17 cellular contexts compared by ENCODE assay signal in genomic region chr1:51963592-51964308, GRCh38. TPM values are rescaled to one million over a fixed set of nuclear protein-coding genes. Genes with fewer than 3 reads are reported as not detected.
DNase-seq lines count a peak whose midpoint lies in the region; ATAC-seq, FAIRE-seq and TF ChIP-seq lines count a peak whose summit lies in the region.
"Had no signal": no experiment of that assay in that cellular context is flagged by ENCODE, and none has a peak within 500 bp of the region (broad histone marks: within the 10 kb centered on the region; RNA-seq: fewer than 3 reads in every experiment).

No MANE protein-coding gene starts in this region.

- H3K27ac Mint-ChIP-seq in activated CD4-positive, alpha-beta T cell treated with anti-CD3 and anti-CD28 coated beads, Interleukin-2, amount 10 ng/mL, durations not matched to agents 7 days and 5 days = no peak overlapping the region
- H3K27ac Mint-ChIP-seq: activated naive CD4-positive, alpha-beta T cell treated with anti-CD3 and anti-CD28 coated beads for 36 hours; progenitor cell of endocrine pancreas; T-helper 1 cell treated with Interleukin-12 subunit alpha and Interleukin-12 subunit beta and Interleukin-4 antibody, amounts not matched to agents 30 μg/mL and 1 μg/mL, for 36 hours had no signal

- H3K4me3 Mint-ChIP-seq in activated CD4-positive, alpha-beta T cell treated with anti-CD3 and anti-CD28 coated beads, Interleukin-2, amount 10 ng/mL, durations not matched to agents 7 days and 5 days = no peak overlapping the region
- H3K4me3 Mint-ChIP-seq: activated naive CD4-positive, alpha-beta T cell treated with anti-CD3 and anti-CD28 coated beads for 36 hours; T-helper 1 cell treated with Interleukin-12 subunit alpha and Interleukin-12 subunit beta and Interleukin-4 antibody, amounts not matched to agents 30 μg/mL and 1 μg/mL, for 36 hours had no signal

- peak overlapping the region in 4 of 11 experiments; percentile 3 to 46 (median 25); a peak in 2 of 22 replicates for H3K27ac ChIP-seq in BLaER1 treated with 17β-estradiol and CSF1 and Interleukin-3, amounts not matched to agents 10 nM and 100 nM
- no peak overlapping the region for H3K27ac ChIP-seq in Karpas-422 (ENCODE audit: low read length)
- peak overlapping the region; percentile 4; the same call in 1 of the 2 replicates for H3K27ac ChIP-seq in GM12878 (ENCODE audit: control insufficient read depth, insufficient read depth)
- H3K27ac ChIP-seq in stomach = no peak overlapping the region
- H3K27ac ChIP-seq: colonic mucosa, epithelial cell of prostate, gastroesophageal sphincter, left ventricle myocardium inferior, RWPE1 had no signal

- H3K9me3 Mint-ChIP-seq in activated CD4-positive, alpha-beta T cell treated with anti-CD3 and anti-CD28 coated beads, Interleukin-2, amount 10 ng/mL, durations not matched to agents 7 days and 5 days = no peaks in the 10 kb centered on the region
- H3K9me3 Mint-ChIP-seq: activated naive CD4-positive, alpha-beta T cell treated with anti-CD3 and anti-CD28 coated beads for 36 hours; T-helper 1 cell treated with Interleukin-12 subunit alpha and Interleukin-12 subunit beta and Interleukin-4 antibody, amounts not matched to agents 30 μg/mL and 1 μg/mL, for 36 hours had no signal

- no TSS peak for BruUV-seq in GM12878 (replicated peaks; lab: Mats Ljungman, UMichigan)

- peak overlapping the region in 10 of 11 experiments; percentile 28 to 72 (median 48); a peak in 16 of 22 replicates for H3K4me2 ChIP-seq in BLaER1 treated with 17β-estradiol and CSF1 and Interleukin-3, amounts not matched to agents 10 nM and 100 nM
- H3K4me2 ChIP-seq in Karpas-422 (ENCODE audit: low read depth, low read length, poor library complexity, severe bottlenecking) (peak overlapping the region; percentile 23), GM12878 (ENCODE audit: control insufficient read depth, insufficient read depth) (no peak overlapping the region)

- CTCF ChIA-PET in GM12878 (lab: Yijun Ruan, JAX) = interaction anchor here (0.7 to 3.8 kb wide), 5 partner anchors 10 to 1480 kb away, joined by 3 to 22 read pairs (median 4); no protein-coding TSS in a partner anchor
- CTCF ChIA-PET in activated CD4-positive, alpha-beta T cell treated with anti-CD3 and anti-CD28 coated beads, Interleukin-2, amount 10 ng/mL, durations not matched to agents 7 days and 5 days (lab: Charles Lee) = no interaction called here

- no peak overlapping the region for H3K4me3 ChIP-seq in BLaER1 treated with 17β-estradiol and CSF1 and Interleukin-3, amounts not matched to agents 10 nM and 100 nM
- H3K4me3 ChIP-seq in Karpas-422 (ENCODE audit: low read length) = no peak overlapping the region
- no peak overlapping the region for H3K4me3 ChIP-seq in GM12878
- no peak overlapping the region for H3K4me3 ChIP-seq in stomach
- H3K4me3 ChIP-seq: colonic mucosa, gastroesophageal sphincter, left ventricle myocardium inferior had no signal

- H3K9me3 ChIP-seq in BLaER1 treated with 17β-estradiol and CSF1 and Interleukin-3, amounts not matched to agents 10 nM and 100 nM (replicated peaks in 1 of 11) = no peaks in the 10 kb centered on the region
- H3K9me3 ChIP-seq in Karpas-422 (ENCODE audit: low read length) = no peaks in the 10 kb centered on the region
- no peaks in the 10 kb centered on the region for H3K9me3 ChIP-seq in GM12878 (replicated peaks; ENCODE audit: control insufficient read depth, insufficient read depth, low read length)
- H3K9me3 ChIP-seq in stomach = no peaks in the 10 kb centered on the region
- H3K9me3 ChIP-seq: colonic mucosa, left ventricle myocardium inferior had no signal

- TF ChIP-seq EP300 in GM12878 (IDR thresholded peaks at IDR 0.05; ENCODE audit: borderline replicate concordance in 1 of 2, control insufficient read depth in 1 of 2, low read depth in 2 of 2, low read length in 2 of 2) (no peak), stomach (IDR thresholded peaks at IDR 0.05) (no peak)

- peak; percentile 44 for DNase-seq in Karpas-422
- DNase-seq in NOMO-1 (lab: John Stamatoyannopoulos, UW; ENCODE audit: unreplicated experiment in 2 of 2) = peak; percentile 50 to 78
- DNase-seq in GM12878 (ENCODE audit: low read depth, low spot score) = no peak
- no peak for DNase-seq in stomach
- no peak for DNase-seq in activated CD4-positive, alpha-beta T cell treated with anti-CD3 and anti-CD28 coated beads, Interleukin-2, amount 10 ng/mL, durations not matched to agents 7 days and 5 days
- DNase-seq: activated naive CD4-positive, alpha-beta T cell treated with anti-CD3 and anti-CD28 coated beads for 36 hours; colonic mucosa; left ventricle myocardium inferior; NCI-H446 had no signal

- H3K4me1 ChIP-seq in BLaER1 treated with 17β-estradiol and CSF1 and Interleukin-3, amounts not matched to agents 10 nM and 100 nM = peaks cover 18 to 53% (median 39%) of the 10 kb centered on the region in 10 experiments
- H3K4me1 ChIP-seq in Karpas-422 (ENCODE audit: low read length) (peaks cover 12% of the 10 kb centered on the region), GM12878 (ENCODE audit: control insufficient read depth, insufficient read depth, low read length) (peaks cover 29% of the 10 kb centered on the region), stomach (no peaks in the 10 kb centered on the region)
- H3K4me1 ChIP-seq: colonic mucosa, gastroesophageal sphincter, left ventricle myocardium inferior had no signal

- FAIRE-seq in GM12878 (lab: Jason Lieb, UNC) = peak; percentile 31

- POLR2A ChIA-PET in GM12878 (lab: Charles Lee) = interaction anchor here (0.6 kb wide), 1 partner anchor 14 kb away, joined by 3 read pairs; no protein-coding TSS in a partner anchor
- POLR2A ChIA-PET in activated CD4-positive, alpha-beta T cell treated with anti-CD3 and anti-CD28 coated beads, Interleukin-2, amount 10 ng/mL, durations not matched to agents 7 days and 5 days (lab: Charles Lee) = no interaction called here

- intact Hi-C loops in GM12878 (cut with micrococcal nuclease; ENCODE audit: unreplicated experiment) (no loop called here), stomach (cut with DNase I; ENCODE audit: low total_unique reads) (no loop called here)

- H3K79me2 ChIP-seq in Karpas-422 (ENCODE audit: low read length) (no peaks in the 10 kb centered on the region), GM12878 (ENCODE audit: control insufficient read depth, insufficient read depth, low read length) (no peaks in the 10 kb centered on the region)

- RAD21 ChIA-PET in GM12878 (lab: Charles Lee; ENCODE audit: unreplicated experiment) = interaction anchor here (0.8 to 1.3 kb wide), 3 partner anchors 10 to 38 kb away, joined by 3 to 5 read pairs (median 4); no protein-coding TSS in a partner anchor

- H3K36me3 Mint-ChIP-seq in activated CD4-positive, alpha-beta T cell treated with anti-CD3 and anti-CD28 coated beads, Interleukin-2, amount 10 ng/mL, durations not matched to agents 7 days and 5 days (ENCODE audit: low read depth) = no peaks in the 10 kb centered on the region

- no peak for TF ChIP-seq RAD21 in GM12878 (IDR thresholded peaks at IDR 0.05; ENCODE audit: insufficient read depth, low read depth, low read length)

- no peak overlapping the region for H3K9ac ChIP-seq in BLaER1 treated with 17β-estradiol and CSF1 and Interleukin-3, amounts not matched to agents 10 nM and 100 nM
- no peak overlapping the region for H3K9ac ChIP-seq in Karpas-422 (ENCODE audit: low read length)
- no peak overlapping the region for H3K9ac ChIP-seq in GM12878 (ENCODE audit: control insufficient read depth, insufficient read depth, low read length)

- H2AFZ ChIP-seq in Karpas-422 (ENCODE audit: low read length) (no peak overlapping the region), GM12878 (ENCODE audit: control insufficient read depth, low read depth, low read length) (peak overlapping the region; percentile 42)

- SMC1A ChIA-PET in GM12878 (lab: Charles Lee; ENCODE audit: uncharacterized antibody, unreplicated experiment) = interaction anchor here (0.6 to 2.4 kb wide), 6 partner anchors 9 to 38 kb away, joined by 3 to 11 read pairs (median 6); no protein-coding TSS in a partner anchor

- 8% methylated on average over 4 of the region's 4 CpGs for WGBS in GM12878 (ENCODE audit: insufficient coverage, insufficient replicate concordance, low lambda C conversion rate, missing lambda C conversion rate)
- 49 to 61% (median 59%) methylated on average over 4 of the region's 4 CpGs for WGBS in stomach, 5 donors

- no peaks in the 10 kb centered on the region for H4K20me1 ChIP-seq in BLaER1 treated with 17β-estradiol and CSF1 and Interleukin-3, amounts not matched to agents 10 nM and 100 nM
- H4K20me1 ChIP-seq in Karpas-422 (ENCODE audit: insufficient read depth, low read depth, low read length) (no peaks in the 10 kb centered on the region), GM12878 (ENCODE audit: control insufficient read depth, insufficient read depth) (no peaks in the 10 kb centered on the region)

- TF ChIP-seq CTCF in GM12878 (IDR thresholded peaks at IDR 0.05 in 2 of 3, conservative IDR thresholded peaks at IDR 0.05 in 1 of 3; ENCODE audit: control insufficient read depth in 2 of 3, extremely low read depth in 1 of 3, insufficient read depth in 1 of 3, low read depth in 3 of 3, low read length in 3 of 3) (no peak), stomach (IDR thresholded peaks at IDR 0.05) (no peak)

- H3K4me1 Mint-ChIP-seq in activated CD4-positive, alpha-beta T cell treated with anti-CD3 and anti-CD28 coated beads, Interleukin-2, amount 10 ng/mL, durations not matched to agents 7 days and 5 days = no peaks in the 10 kb centered on the region

- H3K36me3 ChIP-seq in BLaER1 treated with 17β-estradiol and CSF1 and Interleukin-3, amounts not matched to agents 10 nM and 100 nM = no peaks in the 10 kb centered on the region
- H3K36me3 ChIP-seq in Karpas-422 (ENCODE audit: insufficient read depth, low read length) (no peaks in the 10 kb centered on the region), GM12878 (ENCODE audit: control insufficient read depth in 2 of 2, insufficient read depth in 2 of 2, low read length in 1 of 2) (no peaks in the 10 kb centered on the region), stomach (no peaks in the 10 kb centered on the region)
- H3K36me3 ChIP-seq: colonic mucosa, gastroesophageal sphincter, left ventricle myocardium inferior had no signal

- in situ Hi-C loops in GM12878 (cut with MboI) = no loop called here

- H3K9me2 ChIP-seq in Karpas-422 (replicated peaks; ENCODE audit: insufficient read depth, low read length) = no peaks in the 10 kb centered on the region

- no peak for TF ChIP-seq POLR2A in GM12878 (IDR thresholded peaks at IDR 0.05; ENCODE audit: low read depth, low read length)
- no peak for TF ChIP-seq POLR2A in stomach (IDR thresholded peaks at IDR 0.05)

- H3K27me3 ChIP-seq in BLaER1 treated with 17β-estradiol and CSF1 and Interleukin-3, amounts not matched to agents 10 nM and 100 nM = peaks cover 0 to 45% (median 0%) of the 10 kb centered on the region in 11 experiments; a peak in 5 of 22 replicates
- H3K27me3 ChIP-seq in Karpas-422 (ENCODE audit: low read length) = no peaks in the 10 kb centered on the region
- no peaks in the 10 kb centered on the region for H3K27me3 ChIP-seq in GM12878 (replicated peaks in 1 of 2; ENCODE audit: control insufficient read depth in 2 of 2, insufficient read depth in 2 of 2, low read length in 1 of 2)
- peaks cover 0 to 31% (median 8%) of the 10 kb centered on the region in 3 donors for H3K27me3 ChIP-seq in stomach
- H3K27me3 ChIP-seq: colonic mucosa had no signal

- no peak; the same call in 2 of the 3 replicates for ATAC-seq in GM12878
- ATAC-seq in HG03135 (IDR thresholded peaks at IDR 0.05; ENCODE audit: unreplicated experiment) = no peak
- ATAC-seq in HG03025 (IDR thresholded peaks at IDR 0.05; ENCODE audit: low FRiP score, unreplicated experiment) = no peak
- ATAC-seq: gastroesophageal sphincter had no signal

- H3K27me3 Mint-ChIP-seq in activated CD4-positive, alpha-beta T cell treated with anti-CD3 and anti-CD28 coated beads, Interleukin-2, amount 10 ng/mL, durations not matched to agents 7 days and 5 days = no peaks in the 10 kb centered on the region
- H3K27me3 Mint-ChIP-seq: progenitor cell of endocrine pancreas had no signal

RNA-seq across cellular contexts. Expression of gene RAB3B, which starts 26.8 kb away (rescaled TPM):
- not detected in 2 replicates for total RNA-seq in Karpas-422 (2014; rRNA removed; shearing (Covaris generic); ENCODE audit: low replicate concordance)
- 0.64 and 0.69 TPM in 2 replicates for total RNA-seq in GM12878 (2013; cell fraction: nucleolus; rRNA removed)
- total RNA-seq in GM12878 (2014; rRNA removed) (0.22 and 0.28 TPM in 2 replicates), GM12878 (2014; rRNA removed; fragmentation: Illumina TruSeq; extraction: Trizol) (0.28 and 0.31 TPM in 2 replicates), GM12878 (2021) (0.21 and 0.28 TPM in 2 replicates), stomach (1 to 10 TPM in 2 of 5 donors, under 1 TPM in 3; under 0.01 to 2.2 (median 0.14) TPM)
- 0.08 TPM for polyA plus RNA-seq in GM12878 (2011; ENCODE audit: low read depth)
- polyA plus RNA-seq in GM12878 (2011; rRNA removed) (0.26 and 0.29 TPM in 2 replicates), GM12878 (2014; fragmentation: Illumina TruSeq; extraction: Trizol) (0.32 and 0.35 TPM in 2 replicates), GM12878 (2014; fragmentation: Nextera tagmentation; extraction: Ambion mirVana) (under 1 TPM; 0.05 to 0.11 TPM), GM12878 (2014; rRNA removed) (0.20 and 0.24 TPM in 2 replicates), GM12878 (2016; fragmentation: Nextera tagmentation; extraction: Ambion mirVana) (under 1 TPM; 0.09 to 0.13 TPM), stomach (under 1 TPM in 2 of 3 donors, not detected in 1; 0.13 to 0.31 TPM)
- polyA plus RNA-seq in GM12878 (2011; cell fraction: cytosol; rRNA removed) = 0.15 TPM in 2 replicates
- 0.35 and 0.39 TPM in 2 replicates for polyA plus RNA-seq in GM12878 (2011; cell fraction: nucleus; rRNA removed)
- 0.11 and 0.13 TPM in 2 replicates for polyA plus RNA-seq in GM12878 (2012)
- 0.29 and 0.41 TPM in 2 replicates for polyA minus RNA-seq in GM12878 (2011; rRNA and poly(A)+ RNA removed)
- polyA minus RNA-seq in GM12878 (2011; cell fraction: cytosol; rRNA and poly(A)+ RNA removed) = 0.13 TPM in 1 of 2 replicates, not detected in the other
- polyA minus RNA-seq in GM12878 (2011; cell fraction: nucleus; rRNA and poly(A)+ RNA removed) = 0.10 and 0.12 TPM in 2 replicates
- total RNA-seq in activated CD4-positive, alpha-beta T cell treated with anti-CD3 and anti-CD28 coated beads, Interleukin-2, amount 10 ng/mL, durations not matched to agents 7 days and 5 days = under 1 TPM; 0.02 TPM
- total RNA-seq: left ventricle myocardium inferior had no signal

Comparison
In these comparisons a context has a peak if more than half of its experiments do, and no peak if none do; other contexts are left out.
1. DNase-seq: peak in Karpas-422 (single experiment) and NOMO-1 (2 of 2); none in GM12878 (single experiment), stomach (single experiment) and activated CD4-positive, alpha-beta T cell treated with anti-CD3 and anti-CD28 coated beads, Interleukin-2, amount 10 ng/mL, durations not matched to agents 7 days and 5 days (single experiment).